20 cellular contexts compared by ENCODE assay signal in genomic region chr2:177253704-177254103, GRCh38. TPM values are rescaled to one million over a fixed set of nuclear protein-coding genes. Genes with fewer than 3 reads are reported as not detected.
DNase-seq lines count a peak whose midpoint lies in the region; ATAC-seq and TF ChIP-seq lines count a peak whose summit lies in the region.
"Had no signal": no experiment of that assay in that cellular context is flagged by ENCODE, and none has a peak within 500 bp of the region (broad histone marks: within the 10 kb centered on the region; RNA-seq: fewer than 3 reads in every experiment).

No MANE protein-coding gene starts in this region.

- CTCF ChIA-PET in Panc1 (lab: Charles Lee) = no interaction called here

- H3K36me3 ChIP-seq in Panc1 (ENCODE audit: control insufficient read depth, insufficient read depth, low read length) (no peaks in the 10 kb centered on the region; the same call in 1 of the 2 replicates), gastrocnemius medialis (no peaks in the 10 kb centered on the region), lower lobe of right lung (no peaks in the 10 kb centered on the region)
- H3K36me3 ChIP-seq: gastroesophageal sphincter, tibial nerve had no signal

- BruUV-seq in Panc1 (replicated peaks; lab: Mats Ljungman, UMichigan) = no TSS peak

- DNase-seq in T-helper 1 cell (no peak), Panc1 (ENCODE audit: low read depth, low spot score) (no peak), gastrocnemius medialis (no peak), lower lobe of right lung (no peak), AG20443 (ENCODE audit: low spot score) (no peak), amniotic stem cell (lab: John Stamatoyannopoulos, UW) (no peak)
- DNase-seq in central memory CD8-positive, alpha-beta T cell (ENCODE audit: low spot score in 2 of 2) = no peak
- DNase-seq: activated T-cell treated with anti-CD3 and anti-CD28 coated beads, Interleukin-2, amount 50 U/mL, for 4 hours; DMS79; GOT3; NCI-H2029; NCI-H510A had no signal

- no peak for ATAC-seq in Panc1
- no peak for ATAC-seq in central memory CD8-positive, alpha-beta T cell (replicated peaks; ENCODE audit: extremely low read depth, poor library complexity, severe bottlenecking)
- no peak for ATAC-seq in gastrocnemius medialis
- ATAC-seq in lower lobe of right lung = no peak
- ATAC-seq: activated T-cell treated with anti-CD3 and anti-CD28 coated beads, Interleukin-2, amount 50 U/mL, for 4 hours; gastroesophageal sphincter had no signal

- TF ChIP-seq POLR2A in gastrocnemius medialis (IDR thresholded peaks at IDR 0.05) = no peak

- H3K4me1 ChIP-seq in Panc1 (ENCODE audit: control insufficient read depth, insufficient read depth, low read length) (peaks cover 87% of the 10 kb centered on the region), gastrocnemius medialis (peaks cover 95 to 98% of the 10 kb centered on the region in 2 donors), lower lobe of right lung (peaks cover 100% of the 10 kb centered on the region)

- peaks cover 5% of the 10 kb centered on the region for H3K9me3 Mint-ChIP-seq in T-helper 1 cell treated with Interleukin-12 subunit alpha and Interleukin-12 subunit beta and Interleukin-4 antibody, amounts not matched to agents 30 μg/mL and 1 μg/mL, for 36 hours
- H3K9me3 Mint-ChIP-seq in central memory CD8-positive, alpha-beta T cell = no peaks in the 10 kb centered on the region
- H3K9me3 Mint-ChIP-seq: activated CD4-positive, alpha-beta T cell treated with anti-CD3 and anti-CD28 coated beads, Interleukin-2, amount 10 ng/mL, durations not matched to agents 24 days and 14 days; activated T-cell treated with anti-CD3 and anti-CD28 coated beads, Interleukin-2, amount 50 U/mL, for 4 hours; IgD-negative memory B cell had no signal

- H3K36me3 Mint-ChIP-seq in T-helper 1 cell treated with Interleukin-12 subunit alpha and Interleukin-12 subunit beta and Interleukin-4 antibody, amounts not matched to agents 30 μg/mL and 1 μg/mL, for 36 hours (ENCODE audit: low read depth) = peaks cover 46% of the 10 kb centered on the region
- peaks cover 28% of the 10 kb centered on the region for H3K36me3 Mint-ChIP-seq in central memory CD8-positive, alpha-beta T cell (ENCODE audit: insufficient read depth)

- H3K4me3 Mint-ChIP-seq in T-helper 1 cell treated with Interleukin-12 subunit alpha and Interleukin-12 subunit beta and Interleukin-4 antibody, amounts not matched to agents 30 μg/mL and 1 μg/mL, for 36 hours = peak overlapping the region; percentile 0
- no peak overlapping the region for H3K4me3 Mint-ChIP-seq in central memory CD8-positive, alpha-beta T cell

- H3K4me1 Mint-ChIP-seq in T-helper 1 cell treated with Interleukin-12 subunit alpha and Interleukin-12 subunit beta and Interleukin-4 antibody, amounts not matched to agents 30 μg/mL and 1 μg/mL, for 36 hours (ENCODE audit: low read depth) = peaks cover 72% of the 10 kb centered on the region
- peaks cover 90% of the 10 kb centered on the region for H3K4me1 Mint-ChIP-seq in central memory CD8-positive, alpha-beta T cell

- intact Hi-C loops in Panc1 (cut with micrococcal nuclease; ENCODE audit: unreplicated experiment) = no loop called here
- intact Hi-C loops in gastrocnemius medialis (cut with DNase I; ENCODE audit: low total_unique reads) = no loop called here
- intact Hi-C loops in lower lobe of right lung (cut with DNase I) = no loop called here

- H3K4me3 ChIP-seq in Panc1 (ENCODE audit: low read depth in 2 of 2, low read length in 2 of 2) = no peak overlapping the region
- H3K4me3 ChIP-seq in gastrocnemius medialis = no peak overlapping the region
- no peak overlapping the region for H3K4me3 ChIP-seq in lower lobe of right lung
- H3K4me3 ChIP-seq: gastroesophageal sphincter, SJSA1, tibial nerve had no signal

- POLR2A ChIA-PET in Panc1 (lab: Charles Lee) = no interaction called here

- no peaks in the 10 kb centered on the region for H3K27me3 ChIP-seq in Panc1 (ENCODE audit: control insufficient read depth, insufficient read depth, low read length)
- no peaks in the 10 kb centered on the region for H3K27me3 ChIP-seq in gastrocnemius medialis
- no peaks in the 10 kb centered on the region for H3K27me3 ChIP-seq in lower lobe of right lung (ENCODE audit: low read depth)
- H3K27me3 ChIP-seq: gastroesophageal sphincter, SJSA1, tibial nerve had no signal

- TF ChIP-seq CTCF in Panc1 (IDR thresholded peaks at IDR 0.05) (no peak), gastrocnemius medialis (IDR thresholded peaks at IDR 0.05 in 4 of 5, conservative IDR thresholded peaks at IDR 0.05 in 1 of 5) (no peak), lower lobe of right lung (IDR thresholded peaks at IDR 0.05) (no peak)

- in situ Hi-C loops in Panc1 (cut with HindIII; ENCODE audit: low pct_unique_long_range_greater_than_20kb, low sequenced_read_pairs) (no loop called here), gastrocnemius medialis (cut with MboI; ENCODE audit: low sequenced_read_pairs in 4 of 4) (no loop called here)

- H3K27ac Mint-ChIP-seq in T-helper 1 cell treated with Interleukin-12 subunit alpha and Interleukin-12 subunit beta and Interleukin-4 antibody, amounts not matched to agents 30 μg/mL and 1 μg/mL, for 36 hours = peak overlapping the region; percentile 64
- H3K27ac Mint-ChIP-seq in central memory CD8-positive, alpha-beta T cell (ENCODE audit: low read depth) = peak overlapping the region; percentile 94

- H3K27me3 Mint-ChIP-seq in T-helper 1 cell treated with Interleukin-12 subunit alpha and Interleukin-12 subunit beta and Interleukin-4 antibody, amounts not matched to agents 30 μg/mL and 1 μg/mL, for 36 hours (ENCODE audit: low read depth) = no peaks in the 10 kb centered on the region
- no peaks in the 10 kb centered on the region for H3K27me3 Mint-ChIP-seq in central memory CD8-positive, alpha-beta T cell
- H3K27me3 Mint-ChIP-seq: activated CD4-positive, alpha-beta T cell treated with anti-CD3 and anti-CD28 coated beads, Interleukin-2, amount 10 ng/mL, durations not matched to agents 24 days and 14 days; IgD-negative memory B cell; progenitor cell of endocrine pancreas had no signal

- peak overlapping the region; percentile 80 for H3K27ac ChIP-seq in Panc1 (ENCODE audit: low read length)
- peak overlapping the region; percentile 82 to 87 (median 82) for H3K27ac ChIP-seq in gastrocnemius medialis
- no peak overlapping the region for H3K27ac ChIP-seq in lower lobe of right lung
- H3K27ac ChIP-seq: 22Rv1, SJSA1 had no signal

- H3K9me3 ChIP-seq in Panc1 (ENCODE audit: control insufficient read depth, insufficient read depth, low read depth, low read length) = peaks cover 2% of the 10 kb centered on the region; the same call in 1 of the 2 replicates
- H3K9me3 ChIP-seq in gastrocnemius medialis = no peaks in the 10 kb centered on the region
- H3K9me3 ChIP-seq in lower lobe of right lung = no peaks in the 10 kb centered on the region
- H3K9me3 ChIP-seq: gastroesophageal sphincter, SJSA1, tibial nerve had no signal

RNA-seq across cellular contexts. Expression of gene NFE2L2, which starts 10.8 kb away (rescaled TPM):
- total RNA-seq in Panc1 (2021; ENCODE audit: unreplicated experiment) (104 TPM), gastrocnemius medialis (10 to 100 TPM; 33.0 to 93.3 (median 59.1) TPM), lower lobe of right lung (105 TPM)
- polyA plus RNA-seq in Panc1 (2012; ENCODE audit: insufficient read length) = 58.2 TPM

RNA-seq across cellular contexts. Expression of gene HNRNPA3, which starts 41.1 kb away (rescaled TPM):
- total RNA-seq in Panc1 (2021; ENCODE audit: unreplicated experiment) = 228 TPM
- 326 TPM for polyA plus RNA-seq in Panc1 (2012; ENCODE audit: insufficient read length)
- 10 to 100 TPM; 16.1 to 32.2 (median 22.4) TPM for total RNA-seq in gastrocnemius medialis
- total RNA-seq in lower lobe of right lung = 132 TPM
